ENCODE assay signal across 17 cellular contexts in the genomic region with DNA sequence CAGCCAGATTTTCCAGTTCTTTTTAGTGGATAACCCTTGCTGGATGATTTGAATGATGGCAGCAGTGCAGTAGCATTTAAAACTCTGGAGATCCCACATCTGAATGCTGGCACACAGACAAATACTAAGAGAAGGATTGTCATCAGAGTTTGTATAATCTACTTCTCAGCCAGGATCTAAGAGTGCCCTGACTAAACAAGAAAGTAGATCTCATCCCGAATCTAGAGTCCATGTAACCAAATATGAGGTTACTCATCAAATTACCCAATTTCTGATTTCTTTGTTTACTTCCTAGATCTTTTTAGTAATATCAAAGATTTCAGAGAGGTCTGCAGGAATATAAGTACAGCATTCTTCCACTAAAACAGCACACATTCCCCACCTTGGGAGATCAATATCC. TPM values are rescaled to one million over a fixed set of nuclear protein-coding genes. Genes with fewer than 3 reads are reported as not detected.
DNase-seq lines count a peak whose midpoint lies in the region; ATAC-seq and TF ChIP-seq lines count a peak whose summit lies in the region.
"Had no signal": no experiment of that assay in that cellular context is flagged by ENCODE, and none has a peak within 500 bp of the region (broad histone marks: within the 10 kb centered on the region; RNA-seq: fewer than 3 reads in every experiment).

No MANE protein-coding gene starts in this region.

- TF ChIP-seq POLR2A in esophagus muscularis mucosa (IDR thresholded peaks at IDR 0.05; ENCODE audit: low read depth): no peak

- no peak overlapping the region for H3K27ac Mint-ChIP-seq in stimulated activated memory B cell treated with anti-CD40 and anti-IgM and Interleukin-4, amounts not matched to agents 10 μg/mL and 1 μg/mL and 100 μg/mL, for 72 hours
- H3K27ac Mint-ChIP-seq: CD14-positive monocyte; CD4-positive, alpha-beta memory T cell had no signal

- H3K9me3 Mint-ChIP-seq in stimulated activated memory B cell treated with anti-CD40 and anti-IgM and Interleukin-4, amounts not matched to agents 10 μg/mL and 1 μg/mL and 100 μg/mL, for 72 hours: no peaks in the 10 kb centered on the region
- H3K9me3 Mint-ChIP-seq: CD4-positive, alpha-beta memory T cell had no signal

- WGBS in esophagus muscularis mucosa: 79% methylated on average over 1 of the region's 1 CpG

- TF ChIP-seq CTCF in RWPE2 (IDR thresholded peaks at IDR 0.05; ENCODE audit: poor library complexity, severe bottlenecking) (no peak), esophagus muscularis mucosa (IDR thresholded peaks at IDR 0.05) (no peak)

- no peaks in the 10 kb centered on the region for H3K9me3 ChIP-seq in RWPE2 (ENCODE audit: severe bottlenecking)
- no peaks in the 10 kb centered on the region for H3K9me3 ChIP-seq in esophagus muscularis mucosa
- H3K9me3 ChIP-seq: BLaER1, HAP-1 had no signal

- intact Hi-C loops in esophagus muscularis mucosa (cut with DNase I): no loop called here

- no peaks in the 10 kb centered on the region for H3K4me1 ChIP-seq in RWPE2 (ENCODE audit: insufficient read depth, poor library complexity, severe bottlenecking)
- H3K4me1 ChIP-seq in esophagus muscularis mucosa: no peaks in the 10 kb centered on the region
- H3K4me1 ChIP-seq: BLaER1, HAP-1 had no signal

- peaks cover 6% of the 10 kb centered on the region for H3K4me1 Mint-ChIP-seq in stimulated activated memory B cell treated with anti-CD40 and anti-IgM and Interleukin-4, amounts not matched to agents 10 μg/mL and 1 μg/mL and 100 μg/mL, for 72 hours
- H3K4me1 Mint-ChIP-seq: CD4-positive, alpha-beta memory T cell had no signal

- 0 out of 3 replicates have a peak, but pooled peaks have one; percentile 36 for ATAC-seq in RWPE2 (ENCODE audit: low read depth)
- ATAC-seq in GM18858 (IDR thresholded peaks at IDR 0.05; ENCODE audit: unreplicated experiment): no peak
- no peak for ATAC-seq in stimulated activated memory B cell treated with anti-CD40 and anti-IgM and Interleukin-4, amounts not matched to agents 10 μg/mL and 1 μg/mL and 100 μg/mL, for 72 hours
- ATAC-seq in GM21529 (IDR thresholded peaks at IDR 0.05; ENCODE audit: unreplicated experiment): no peak

- TF ChIP-seq EP300 in esophagus muscularis mucosa (IDR thresholded peaks at IDR 0.05): no peak

- peaks cover 53% of the 10 kb centered on the region for H3K27me3 ChIP-seq in RWPE2 (ENCODE audit: insufficient read depth, poor library complexity, severe bottlenecking)
- H3K27me3 ChIP-seq in esophagus muscularis mucosa: peaks cover 0 to 30% (median 0%) of the 10 kb centered on the region in 4 donors
- H3K27me3 ChIP-seq: BLaER1 had no signal

- no peaks in the 10 kb centered on the region for H3K36me3 Mint-ChIP-seq in stimulated activated memory B cell treated with anti-CD40 and anti-IgM and Interleukin-4, amounts not matched to agents 10 μg/mL and 1 μg/mL and 100 μg/mL, for 72 hours
- H3K36me3 Mint-ChIP-seq: CD14-positive monocyte; CD4-positive, alpha-beta memory T cell had no signal

- H3K4me3 ChIP-seq in RWPE2 (ENCODE audit: severe bottlenecking) (no peak overlapping the region), esophagus muscularis mucosa (no peak overlapping the region)
- H3K4me3 ChIP-seq: BLaER1, HAP-1 had no signal

- peaks cover 37% of the 10 kb centered on the region for H3K27me3 Mint-ChIP-seq in stimulated activated memory B cell treated with anti-CD40 and anti-IgM and Interleukin-4, amounts not matched to agents 10 μg/mL and 1 μg/mL and 100 μg/mL, for 72 hours

- H3K36me3 ChIP-seq in RWPE2 (ENCODE audit: low read depth) (no peaks in the 10 kb centered on the region), esophagus muscularis mucosa (no peaks in the 10 kb centered on the region)
- H3K36me3 ChIP-seq: BLaER1, HAP-1 had no signal

- DNase-seq in HCEC 1CT (peak; percentile 51), RWPE2 (ENCODE audit: low spot score) (no peak), esophagus muscularis mucosa (ENCODE audit: extremely low spot score) (peak; percentile 5), iris pigment epithelial cell (ENCODE audit: low read depth) (peak; percentile 17)
- no peak for DNase-seq in stimulated activated CD4-positive, alpha-beta T cell treated with anti-CD3 and anti-CD28 coated beads, Interleukin-4, amount 100 ng/mL, for 4 hours
- DNase-seq: 8988T; Calu3; CD4-positive, alpha-beta memory T cell; KG1 had no signal

- H3K27ac ChIP-seq in RWPE2 (ENCODE audit: poor library complexity, severe bottlenecking) (no peak overlapping the region), esophagus muscularis mucosa (replicated peaks in 1 of 4) (no peak overlapping the region)
- H3K27ac ChIP-seq: BLaER1 had no signal

- H3K4me3 Mint-ChIP-seq in stimulated activated memory B cell treated with anti-CD40 and anti-IgM and Interleukin-4, amounts not matched to agents 10 μg/mL and 1 μg/mL and 100 μg/mL, for 72 hours: no peak overlapping the region
- H3K4me3 Mint-ChIP-seq: CD4-positive, alpha-beta memory T cell had no signal

RNA-seq across cellular contexts. Expression of gene TMC2, which starts 7.8 kb away (rescaled TPM):
- total RNA-seq in esophagus muscularis mucosa: under 1 TPM in 2 of 4 donors, not detected in 2; 0.19 to 0.34 TPM
- total RNA-seq: A673; Calu3; CD4-positive, alpha-beta memory T cell; H4 had no signal

RNA-seq across cellular contexts. Expression of gene ZNF343, which starts 35.5 kb away (rescaled TPM):
- 10 to 100 TPM in 3 of 4 donors, 1 to 10 TPM in 1; 9.9 to 19.5 (median 16.1) TPM for total RNA-seq in esophagus muscularis mucosa

Comparison
In these comparisons a context has a peak if more than half of its experiments do, and no peak if none do; other contexts are left out.
1. DNase-seq: peak in HCEC 1CT (single experiment), esophagus muscularis mucosa (single experiment) and iris pigment epithelial cell (single experiment); none in RWPE2 (single experiment) and stimulated activated CD4-positive, alpha-beta T cell treated with anti-CD3 and anti-CD28 coated beads, Interleukin-4, amount 100 ng/mL, for 4 hours (0 of 2).